Comparison of ENCODE assay signal across 8 cellular contexts in genomic region chr15:42736178-42736792, GRCh38.
DNase-seq lines count a peak whose midpoint lies in the region; ATAC-seq and TF ChIP-seq lines count a peak whose summit lies in the region.

No MANE protein-coding gene starts in this region.

- peak; percentile 35 for DNase-seq in activated CD4-positive, alpha-beta T cell treated with anti-CD3 and anti-CD28 coated beads for 48 hours
- DNase-seq in activated CD4-positive, alpha-beta T cell treated with anti-CD3 and anti-CD28 coated beads, Interleukin-2, amount 50 U/mL, for 4 hours: no peak
- DNase-seq in superior temporal gyrus (ENCODE audit: extremely low spot score): no peak
- DNase-seq in dedifferentiated amniotic fluid mesenchymal stem cell (ENCODE audit: extremely low spot score): no peak

- H3K9me2 ChIP-seq in SU-DHL-6 (replicated peaks; ENCODE audit: insufficient read depth, low read length): no peaks in the 10 kb centered on the region

- H3K9me3 ChIP-seq in SU-DHL-6 (ENCODE audit: insufficient read depth, low read length): no peaks in the 10 kb centered on the region
- H3K9me3 ChIP-seq in endocrine pancreas (ENCODE audit: control insufficient read depth, low read length): no peaks in the 10 kb centered on the region
- no peaks in the 10 kb centered on the region for H3K9me3 ChIP-seq in muscle layer of colon (ENCODE audit: low read length)

- H2AFZ ChIP-seq in SU-DHL-6 (ENCODE audit: low read depth, low read length, severe bottlenecking): peak overlapping the region; percentile 91

- H3K36me3 ChIP-seq in SU-DHL-6 (ENCODE audit: low read length): no peaks in the 10 kb centered on the region; the same call in 1 of the 2 replicates
- no peaks in the 10 kb centered on the region for H3K36me3 ChIP-seq in endocrine pancreas (ENCODE audit: control insufficient read depth, insufficient read depth, low read length)
- peaks cover 35% of the 10 kb centered on the region for H3K36me3 ChIP-seq in muscle layer of colon (ENCODE audit: insufficient read depth, low read length)

- no peaks in the 10 kb centered on the region; the same call in 1 of the 2 replicates for H3K79me2 ChIP-seq in SU-DHL-6 (ENCODE audit: insufficient read depth, low read length)

- H3K4me2 ChIP-seq in SU-DHL-6 (ENCODE audit: low read depth, low read length, poor library complexity, severe bottlenecking): peak overlapping the region; percentile 84

- H3F3A ChIP-seq in SU-DHL-6 (ENCODE audit: insufficient read depth): peaks cover 6% of the 10 kb centered on the region

- ATAC-seq in HG02884 (IDR thresholded peaks at IDR 0.05; ENCODE audit: unreplicated experiment): peak; percentile 29

- H3K27me3 ChIP-seq in SU-DHL-6 (ENCODE audit: low read length): no peaks in the 10 kb centered on the region
- H3K27me3 ChIP-seq in endocrine pancreas (ENCODE audit: control insufficient read depth, insufficient read depth, low read length): no peaks in the 10 kb centered on the region
- H3K27me3 ChIP-seq in muscle layer of colon (ENCODE audit: control insufficient read depth in 1 of 2, insufficient read depth in 2 of 2, low read length in 2 of 2): no peaks in the 10 kb centered on the region

- H3K27ac ChIP-seq in SU-DHL-6 (ENCODE audit: low read depth, low read length) (peak overlapping the region; percentile 45), muscle layer of colon (ENCODE audit: low read depth, low read length) (peak overlapping the region; percentile 57)

- no peaks in the 10 kb centered on the region for H3K4me1 ChIP-seq in endocrine pancreas (ENCODE audit: control insufficient read depth, insufficient read depth, low read length)
- peaks cover 21% of the 10 kb centered on the region for H3K4me1 ChIP-seq in muscle layer of colon (ENCODE audit: insufficient read depth, low read length)

- no peak for TF ChIP-seq CTCF in SU-DHL-6 (IDR thresholded peaks at IDR 0.05; ENCODE audit: insufficient read depth, low read length, poor library complexity, severe bottlenecking)

- H3K4me3 ChIP-seq in SU-DHL-6 (ENCODE audit: insufficient read depth, low read length, poor library complexity, severe bottlenecking) (peak overlapping the region; percentile 86), endocrine pancreas (ENCODE audit: control insufficient read depth, insufficient read depth, low read length) (no peak overlapping the region), muscle layer of colon (ENCODE audit: low read depth in 1 of 2, low read length in 2 of 2) (peak overlapping the region; percentile 53 to 73)

- no peaks in the 10 kb centered on the region for H4K20me1 ChIP-seq in SU-DHL-6 (ENCODE audit: low read depth, low read length)

- peak overlapping the region; percentile 85 for H3K9ac ChIP-seq in SU-DHL-6 (ENCODE audit: low read length)
- H3K9ac ChIP-seq in endocrine pancreas (ENCODE audit: control insufficient read depth, insufficient read depth, low read length): peak overlapping the region; percentile 80
- H3K9ac ChIP-seq in muscle layer of colon (ENCODE audit: low read length): peak overlapping the region; percentile 37
